Comparison of ENCODE assay signal across 15 cellular contexts in genomic region chr3:189586941-189587687, GRCh38. TPM values are rescaled to one million over a fixed set of nuclear protein-coding genes. Genes with fewer than 3 reads are reported as not detected.
DNase-seq lines count a peak whose midpoint lies in the region; ATAC-seq lines count a peak whose summit lies in the region.
"Had no signal": no experiment of that assay in that cellular context is flagged by ENCODE, and none has a peak within 500 bp of the region (broad histone marks: within the 10 kb centered on the region; RNA-seq: fewer than 3 reads in every experiment).

No MANE protein-coding gene starts in this region.

- H3K4me3 Mint-ChIP-seq in activated T-cell treated with anti-CD3 and anti-CD28 coated beads, Interleukin-2, amount 50 U/mL, for 24 hours: no peak overlapping the region
- no peak overlapping the region for H3K4me3 Mint-ChIP-seq in stimulated activated effector memory CD8-positive, alpha-beta T cell treated with anti-CD3 and anti-CD28 coated beads, Interleukin-12 subunit alpha, Interleukin-12 subunit beta, amount 100 ng/mL, for 72 hours
- H3K4me3 Mint-ChIP-seq: brain had no signal

- ATAC-seq in GM21723 (IDR thresholded peaks at IDR 0.05; ENCODE audit: unreplicated experiment) (peak; percentile 85), HG03439 (IDR thresholded peaks at IDR 0.05; ENCODE audit: unreplicated experiment) (peak; percentile 86)
- ATAC-seq in stimulated activated effector memory CD8-positive, alpha-beta T cell treated with anti-CD3 and anti-CD28 coated beads, Interleukin-12 subunit alpha, Interleukin-12 subunit beta, amount 100 ng/mL, for 72 hours: peak; percentile 81
- ATAC-seq: upper lobe of right lung had no signal

- in situ Hi-C loops in G401 (cut with HindIII; ENCODE audit: low sequenced_read_pairs): no loop called here

- peaks cover 5% of the 10 kb centered on the region for H3K9me3 Mint-ChIP-seq in activated T-cell treated with anti-CD3 and anti-CD28 coated beads, Interleukin-2, amount 50 U/mL, for 24 hours
- H3K9me3 Mint-ChIP-seq in stimulated activated effector memory CD8-positive, alpha-beta T cell treated with anti-CD3 and anti-CD28 coated beads, Interleukin-12 subunit alpha, Interleukin-12 subunit beta, amount 100 ng/mL, for 72 hours: peaks cover 3% of the 10 kb centered on the region

- H3K36me3 Mint-ChIP-seq in activated T-cell treated with anti-CD3 and anti-CD28 coated beads, Interleukin-2, amount 50 U/mL, for 24 hours (ENCODE audit: low read depth): no peaks in the 10 kb centered on the region
- H3K36me3 Mint-ChIP-seq in stimulated activated effector memory CD8-positive, alpha-beta T cell treated with anti-CD3 and anti-CD28 coated beads, Interleukin-12 subunit alpha, Interleukin-12 subunit beta, amount 100 ng/mL, for 72 hours: no peaks in the 10 kb centered on the region
- H3K36me3 Mint-ChIP-seq: brain had no signal

- H3K27me3 Mint-ChIP-seq in activated T-cell treated with anti-CD3 and anti-CD28 coated beads, Interleukin-2, amount 50 U/mL, for 24 hours: peaks cover 3% of the 10 kb centered on the region

- H3K4me1 Mint-ChIP-seq in activated T-cell treated with anti-CD3 and anti-CD28 coated beads, Interleukin-2, amount 50 U/mL, for 24 hours (ENCODE audit: low read depth): peaks cover 26% of the 10 kb centered on the region
- H3K4me1 Mint-ChIP-seq in stimulated activated effector memory CD8-positive, alpha-beta T cell treated with anti-CD3 and anti-CD28 coated beads, Interleukin-12 subunit alpha, Interleukin-12 subunit beta, amount 100 ng/mL, for 72 hours: no peaks in the 10 kb centered on the region
- H3K4me1 Mint-ChIP-seq: brain had no signal

- H3K27ac Mint-ChIP-seq in activated T-cell treated with anti-CD3 and anti-CD28 coated beads, Interleukin-2, amount 50 U/mL, for 24 hours: peak overlapping the region; percentile 24
- no peak overlapping the region for H3K27ac Mint-ChIP-seq in stimulated activated effector memory CD8-positive, alpha-beta T cell treated with anti-CD3 and anti-CD28 coated beads, Interleukin-12 subunit alpha, Interleukin-12 subunit beta, amount 100 ng/mL, for 72 hours
- H3K27ac Mint-ChIP-seq: brain had no signal

- DNase-seq in activated T-cell treated with anti-CD3 and anti-CD28 coated beads, Interleukin-2, amount 50 U/mL, for 24 hours: no peak
- DNase-seq in activated T-cell treated with anti-CD3 and anti-CD28 coated beads, Interleukin-2, amount 50 U/mL, for 1 hour: no peak
- no peak for DNase-seq in stimulated activated effector memory CD8-positive, alpha-beta T cell treated with anti-CD3 and anti-CD28 coated beads, Interleukin-12 subunit alpha, Interleukin-12 subunit beta, amount 100 ng/mL, for 72 hours (ENCODE audit: low spot score in 2 of 2)
- DNase-seq in G401 (ENCODE audit: low spot score) (no peak), NCI-H2196 (lab: John Stamatoyannopoulos, UW; ENCODE audit: unreplicated experiment) (no peak)
- DNase-seq in stimulated activated CD4-positive, alpha-beta T cell treated with anti-CD3 and anti-CD28 coated beads, Interleukin-15, amount 100 ng/mL, for 24 hours: no peak
- DNase-seq: activated CD4-positive, alpha-beta T cell treated with anti-CD3 and anti-CD28 coated beads, Interleukin-2, amount 50 U/mL, for 4 hours; kidney; NCI-H2081; SIG-M5; stimulated activated CD4-positive, alpha-beta T cell treated with anti-CD3 and anti-CD28 coated beads, Interleukin-4, amount 100 ng/mL, for 1 hour; upper lobe of right lung had no signal

RNA-seq across cellular contexts. Expression of gene TP63, which starts 44.1 kb away (rescaled TPM):
- total RNA-seq in G401 (2014; rRNA removed; shearing (Covaris generic)): not detected in 2 replicates
